1 cellular context compared by ENCODE assay signal in the genomic region with DNA sequence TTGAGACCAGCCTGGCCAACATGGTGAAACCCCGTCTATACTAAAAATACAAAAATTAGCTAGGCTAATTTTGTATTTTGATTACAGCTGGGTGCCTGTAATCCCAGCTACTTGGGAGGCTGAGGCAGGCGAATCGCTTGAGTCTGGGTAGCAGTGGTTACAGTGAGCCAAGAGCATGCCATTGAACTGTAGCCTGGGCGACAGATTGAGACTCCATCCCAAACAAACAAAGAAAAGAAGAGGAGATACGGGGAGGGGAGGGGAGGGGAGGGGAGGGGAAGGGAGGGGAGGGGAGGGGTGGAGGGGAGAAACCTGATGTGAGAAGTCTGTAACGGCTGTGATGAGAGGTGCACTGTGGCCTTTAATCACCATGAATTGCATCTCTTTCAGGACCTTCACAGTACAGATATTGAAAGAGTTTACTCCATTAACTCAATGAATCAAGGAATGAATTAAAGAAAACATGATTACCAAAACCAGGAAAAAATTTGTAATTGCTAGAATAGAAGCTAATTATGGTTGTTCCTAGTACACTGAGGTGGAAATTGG.
TF ChIP-seq lines count a peak whose summit lies in the region.

No MANE protein-coding gene starts in this region.

TF ChIP-seq in K562, 482 proteins besides CTCF, POLR2A, EP300 and RAD21 (continued from another document):
- TF ChIP-seq, protein P1, sequence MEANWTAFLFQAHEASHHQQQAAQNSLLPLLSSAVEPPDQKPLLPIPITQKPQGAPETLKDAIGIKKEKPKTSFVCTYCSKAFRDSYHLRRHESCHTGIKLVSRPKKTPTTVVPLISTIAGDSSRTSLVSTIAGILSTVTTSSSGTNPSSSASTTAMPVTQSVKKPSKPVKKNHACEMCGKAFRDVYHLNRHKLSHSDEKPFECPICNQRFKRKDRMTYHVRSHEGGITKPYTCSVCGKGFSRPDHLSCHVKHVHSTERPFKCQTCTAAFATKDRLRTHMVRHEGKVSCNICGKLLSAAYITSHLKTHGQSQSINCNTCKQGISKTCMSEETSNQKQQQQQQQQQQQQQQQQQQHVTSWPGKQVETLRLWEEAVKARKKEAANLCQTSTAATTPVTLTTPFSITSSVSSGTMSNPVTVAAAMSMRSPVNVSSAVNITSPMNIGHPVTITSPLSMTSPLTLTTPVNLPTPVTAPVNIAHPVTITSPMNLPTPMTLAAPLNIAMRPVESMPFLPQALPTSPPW (CRISPR knock-in tag; IDR thresholded peaks at IDR 0.05) = no peak
- TF ChIP-seq ZBTB8A (IDR thresholded peaks at IDR 0.05; ENCODE audit: partially characterized antibody) = no peak
